3 cellular contexts compared by ENCODE assay signal in genomic region chr6:45415315-45415714, GRCh38.
TF ChIP-seq lines count a peak whose summit lies in the region.

No MANE protein-coding gene starts in this region.

TF ChIP-seq in HEK293T, 16 proteins besides CTCF, POLR2A, EP300 and RAD21:
- TF ChIP-seq SUZ12 (IDR thresholded peaks at IDR 0.05) (no peak), FOXK2 (IDR thresholded peaks at IDR 0.05) (no peak), L3MBTL2 (conservative IDR thresholded peaks at IDR 0.05) (no peak), FOXM1 (IDR thresholded peaks at IDR 0.05; ENCODE audit: borderline replicate concordance) (no peak), NFRKB (IDR thresholded peaks at IDR 0.05) (no peak), TARDBP (IDR thresholded peaks at IDR 0.05) (no peak)
- TF ChIP-seq, protein P1, sequence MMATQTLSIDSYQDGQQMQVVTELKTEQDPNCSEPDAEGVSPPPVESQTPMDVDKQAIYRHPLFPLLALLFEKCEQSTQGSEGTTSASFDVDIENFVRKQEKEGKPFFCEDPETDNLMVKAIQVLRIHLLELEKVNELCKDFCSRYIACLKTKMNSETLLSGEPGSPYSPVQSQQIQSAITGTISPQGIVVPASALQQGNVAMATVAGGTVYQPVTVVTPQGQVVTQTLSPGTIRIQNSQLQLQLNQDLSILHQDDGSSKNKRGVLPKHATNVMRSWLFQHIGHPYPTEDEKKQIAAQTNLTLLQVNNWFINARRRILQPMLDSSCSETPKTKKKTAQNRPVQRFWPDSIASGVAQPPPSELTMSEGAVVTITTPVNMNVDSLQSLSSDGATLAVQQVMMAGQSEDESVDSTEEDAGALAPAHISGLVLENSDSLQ (IDR thresholded peaks at IDR 0.05), result no peak

TF ChIP-seq in SK-N-SH treated with all-trans-retinoic acid at 6 μM for 48 hours, 23 proteins besides CTCF, POLR2A, EP300 and RAD21:
- no peak for TF ChIP-seq TSHZ2 (CRISPR knock-in tag; IDR thresholded peaks at IDR 0.05)
- no peak for TF ChIP-seq RARB (CRISPR knock-in tag; IDR thresholded peaks at IDR 0.05)
- TF ChIP-seq ARNTL (CRISPR knock-in tag; IDR thresholded peaks at IDR 0.05; ENCODE audit: borderline replicate concordance, low read depth), result no peak
- TF ChIP-seq, protein P2, sequence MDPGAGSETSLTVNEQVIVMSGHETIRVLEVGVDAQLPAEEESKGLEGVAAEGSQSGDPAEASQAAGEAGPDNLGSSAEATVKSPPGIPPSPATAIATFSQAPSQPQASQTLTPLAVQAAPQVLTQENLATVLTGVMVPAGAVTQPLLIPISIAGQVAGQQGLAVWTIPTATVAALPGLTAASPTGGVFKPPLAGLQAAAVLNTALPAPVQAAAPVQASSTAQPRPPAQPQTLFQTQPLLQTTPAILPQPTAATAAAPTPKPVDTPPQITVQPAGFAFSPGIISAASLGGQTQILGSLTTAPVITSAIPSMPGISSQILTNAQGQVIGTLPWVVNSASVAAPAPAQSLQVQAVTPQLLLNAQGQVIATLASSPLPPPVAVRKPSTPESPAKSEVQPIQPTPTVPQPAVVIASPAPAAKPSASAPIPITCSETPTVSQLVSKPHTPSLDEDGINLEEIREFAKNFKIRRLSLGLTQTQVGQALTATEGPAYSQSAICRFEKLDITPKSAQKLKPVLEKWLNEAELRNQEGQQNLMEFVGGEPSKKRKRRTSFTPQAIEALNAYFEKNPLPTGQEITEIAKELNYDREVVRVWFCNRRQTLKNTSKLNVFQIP (CRISPR knock-in tag; IDR thresholded peaks at IDR 0.05; ENCODE audit: borderline replicate concordance, low read depth), result no peak
- TF ChIP-seq, protein P3, sequence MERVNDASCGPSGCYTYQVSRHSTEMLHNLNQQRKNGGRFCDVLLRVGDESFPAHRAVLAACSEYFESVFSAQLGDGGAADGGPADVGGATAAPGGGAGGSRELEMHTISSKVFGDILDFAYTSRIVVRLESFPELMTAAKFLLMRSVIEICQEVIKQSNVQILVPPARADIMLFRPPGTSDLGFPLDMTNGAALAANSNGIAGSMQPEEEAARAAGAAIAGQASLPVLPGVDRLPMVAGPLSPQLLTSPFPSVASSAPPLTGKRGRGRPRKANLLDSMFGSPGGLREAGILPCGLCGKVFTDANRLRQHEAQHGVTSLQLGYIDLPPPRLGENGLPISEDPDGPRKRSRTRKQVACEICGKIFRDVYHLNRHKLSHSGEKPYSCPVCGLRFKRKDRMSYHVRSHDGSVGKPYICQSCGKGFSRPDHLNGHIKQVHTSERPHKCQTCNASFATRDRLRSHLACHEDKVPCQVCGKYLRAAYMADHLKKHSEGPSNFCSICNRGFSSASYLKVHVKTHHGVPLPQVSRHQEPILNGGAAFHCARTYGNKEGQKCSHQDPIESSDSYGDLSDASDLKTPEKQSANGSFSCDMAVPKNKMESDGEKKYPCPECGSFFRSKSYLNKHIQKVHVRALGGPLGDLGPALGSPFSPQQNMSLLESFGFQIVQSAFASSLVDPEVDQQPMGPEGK (CRISPR knock-in tag; IDR thresholded peaks at IDR 0.05; ENCODE audit: borderline replicate concordance), result no peak
- TF ChIP-seq TOX (CRISPR knock-in tag; IDR thresholded peaks at IDR 0.05; ENCODE audit: borderline replicate concordance), result no peak
- no peak for TF ChIP-seq ZNF70 (CRISPR knock-in tag; IDR thresholded peaks at IDR 0.05)
- TF ChIP-seq OSR1 (CRISPR knock-in tag; IDR thresholded peaks at IDR 0.05), result no peak
- TF ChIP-seq, protein P4, sequence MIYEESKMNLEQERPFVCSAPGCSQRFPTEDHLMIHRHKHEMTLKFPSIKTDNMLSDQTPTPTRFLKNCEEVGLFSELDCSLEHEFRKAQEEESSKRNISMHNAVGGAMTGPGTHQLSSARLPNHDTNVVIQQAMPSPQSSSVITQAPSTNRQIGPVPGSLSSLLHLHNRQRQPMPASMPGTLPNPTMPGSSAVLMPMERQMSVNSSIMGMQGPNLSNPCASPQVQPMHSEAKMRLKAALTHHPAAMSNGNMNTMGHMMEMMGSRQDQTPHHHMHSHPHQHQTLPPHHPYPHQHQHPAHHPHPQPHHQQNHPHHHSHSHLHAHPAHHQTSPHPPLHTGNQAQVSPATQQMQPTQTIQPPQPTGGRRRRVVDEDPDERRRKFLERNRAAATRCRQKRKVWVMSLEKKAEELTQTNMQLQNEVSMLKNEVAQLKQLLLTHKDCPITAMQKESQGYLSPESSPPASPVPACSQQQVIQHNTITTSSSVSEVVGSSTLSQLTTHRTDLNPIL (CRISPR knock-in tag; IDR thresholded peaks at IDR 0.05; ENCODE audit: low read depth), result no peak
- TF ChIP-seq ZNF8 (CRISPR knock-in tag; IDR thresholded peaks at IDR 0.05), result no peak
- TF ChIP-seq GLIS3 (CRISPR knock-in tag; IDR thresholded peaks at IDR 0.05), result no peak
- no peak for TF ChIP-seq ISL1 (CRISPR knock-in tag; IDR thresholded peaks at IDR 0.05)
- TF ChIP-seq PPARA (CRISPR knock-in tag; IDR thresholded peaks at IDR 0.05; ENCODE audit: borderline replicate concordance), result no peak
- TF ChIP-seq CSDC2 (CRISPR knock-in tag; IDR thresholded peaks at IDR 0.05), result no peak
TF ChIP-seq in SK-N-SH treated with all-trans-retinoic acid at 6 μM for 48 hours: peak in this region for 0.

TF ChIP-seq in HepG2, 621 proteins besides CTCF, POLR2A, EP300 and RAD21:
- TF ChIP-seq KLF13 (CRISPR knock-in tag; IDR thresholded peaks at IDR 0.05), result no peak
- no peak for TF ChIP-seq MLLT10 (CRISPR knock-in tag; IDR thresholded peaks at IDR 0.05)
- no peak for TF ChIP-seq MEF2D (CRISPR knock-in tag; IDR thresholded peaks at IDR 0.05)
- TF ChIP-seq SIX1 (CRISPR knock-in tag; IDR thresholded peaks at IDR 0.05; ENCODE audit: borderline replicate concordance), result no peak
- TF ChIP-seq, protein P5, sequence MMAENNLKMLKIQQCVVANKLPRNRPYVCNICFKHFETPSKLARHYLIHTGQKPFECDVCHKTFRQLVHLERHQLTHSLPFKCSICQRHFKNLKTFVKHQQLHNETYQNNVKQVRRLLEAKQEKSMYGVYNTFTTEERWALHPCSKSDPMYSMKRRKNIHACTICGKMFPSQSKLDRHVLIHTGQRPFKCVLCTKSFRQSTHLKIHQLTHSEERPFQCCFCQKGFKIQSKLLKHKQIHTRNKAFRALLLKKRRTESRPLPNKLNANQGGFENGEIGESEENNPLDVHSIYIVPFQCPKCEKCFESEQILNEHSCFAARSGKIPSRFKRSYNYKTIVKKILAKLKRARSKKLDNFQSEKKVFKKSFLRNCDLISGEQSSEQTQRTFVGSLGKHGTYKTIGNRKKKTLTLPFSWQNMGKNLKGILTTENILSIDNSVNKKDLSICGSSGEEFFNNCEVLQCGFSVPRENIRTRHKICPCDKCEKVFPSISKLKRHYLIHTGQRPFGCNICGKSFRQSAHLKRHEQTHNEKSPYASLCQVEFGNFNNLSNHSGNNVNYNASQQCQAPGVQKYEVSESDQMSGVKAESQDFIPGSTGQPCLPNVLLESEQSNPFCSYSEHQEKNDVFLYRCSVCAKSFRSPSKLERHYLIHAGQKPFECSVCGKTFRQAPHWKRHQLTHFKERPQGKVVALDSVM (CRISPR knock-in tag; IDR thresholded peaks at IDR 0.05), result no peak
- no peak for TF ChIP-seq ZFP36 (IDR thresholded peaks at IDR 0.05; ENCODE audit: borderline replicate concordance, low read depth, low read length, partially characterized antibody)
